Comparison of ENCODE assay signal across 9 cellular contexts in genomic region chr18:48541747-48542108, GRCh38. TPM values are rescaled to one million over a fixed set of nuclear protein-coding genes. Genes with fewer than 3 reads are reported as not detected.
DNase-seq lines count a peak whose midpoint lies in the region; ATAC-seq, FAIRE-seq and TF ChIP-seq lines count a peak whose summit lies in the region.
"Had no signal": no experiment of that assay in that cellular context is flagged by ENCODE, and none has a peak within 500 bp of the region (broad histone marks: within the 10 kb centered on the region; RNA-seq: fewer than 3 reads in every experiment).

No MANE protein-coding gene starts in this region.

- BruUV-seq in K562 (replicated peaks; lab: Mats Ljungman, UMichigan): no TSS peak

- peak overlapping the region; percentile 79 for H3K4me2 ChIP-seq in K562 (ENCODE audit: insufficient read depth, low read length)

- peaks cover 44 to 51% of the 10 kb centered on the region in 2 experiments for H3K4me1 ChIP-seq in K562 (replicated peaks in 1 of 2; ENCODE audit: control insufficient read depth in 2 of 2, insufficient read depth in 2 of 2, low read length in 2 of 2)

- no peaks in the 10 kb centered on the region for H3K9me3 Mint-ChIP-seq in T-helper 2 cell treated with Interferon-gamma antibody and Interleukin-4, amounts not matched to agents 5 μg/mL and 100 μg/mL, for 36 hours

- H3K79me2 ChIP-seq in K562 (ENCODE audit: control insufficient read depth, insufficient read depth, low read length): peaks cover 33% of the 10 kb centered on the region

- no peaks in the 10 kb centered on the region for H3K9me1 ChIP-seq in K562 (ENCODE audit: control insufficient read depth, insufficient read depth, low read length)

- DNase-seq in T-helper 2 cell treated with Interferon-gamma antibody and Interleukin-4, amounts not matched to agents 5 μg/mL and 100 μg/mL, for 36 hours (ENCODE audit: low spot score): no peak
- no peak for DNase-seq in T-helper 2 cell
- DNase-seq in K562 (ENCODE audit: extremely low read depth in 1 of 4, low spot score in 3 of 4): no peak
- peak; percentile 26 for DNase-seq in left lobe of liver (ENCODE audit: low spot score)
- DNase-seq in substantia nigra (lab: John Stamatoyannopoulos, UW): no peak
- no peak for DNase-seq in D341Med (ENCODE audit: low spot score)
- no peak for DNase-seq in HEK293T (ENCODE audit: extremely low spot score)

- no peak for FAIRE-seq in K562 (lab: Jason Lieb, UNC)
- FAIRE-seq: A204.1 had no signal

- H3K27ac Mint-ChIP-seq in T-helper 2 cell treated with Interferon-gamma antibody and Interleukin-4, amounts not matched to agents 5 μg/mL and 100 μg/mL, for 36 hours: no peak overlapping the region

- H3K27me3 ChIP-seq in K562 (ENCODE audit: control insufficient read depth in 2 of 2, insufficient read depth in 2 of 2, low read length in 2 of 2): no peaks in the 10 kb centered on the region

- no peak for TF ChIP-seq POLR2A in K562 (conservative IDR thresholded peaks at IDR 0.05)

- CTCF ChIA-PET in K562 (lab: Yijun Ruan, JAX; ENCODE audit: low intra/inter-chr PET ratio) (no interaction called here), HEK293T (lab: Yijun Ruan, JAX) (no interaction called here)

- H3K27ac ChIP-seq in K562 (ENCODE audit: extremely low read depth, low read depth, low read length) (peak overlapping the region; percentile 83), substantia nigra (ENCODE audit: low read depth, low read length, poor library complexity, severe bottlenecking) (peak overlapping the region; percentile 80)

- peak overlapping the region; percentile 81; the same call in 1 of the 2 replicates for H2AFZ ChIP-seq in K562 (ENCODE audit: low read depth, low read length)

- no peaks in the 10 kb centered on the region for H3K9me3 ChIP-seq in K562 (replicated peaks; ENCODE audit: control insufficient read depth, insufficient read depth, low read depth, low read length)

- in situ Hi-C loops in K562 (cut with MboI): no loop called here

- POLR2A ChIA-PET in K562 (lab: Yijun Ruan, JAX) (no interaction called here), HEK293T (lab: Yijun Ruan, JAX) (no interaction called here)

- intact Hi-C loops in K562 (cut with micrococcal nuclease): loop anchor here (10.0 kb wide), 1 partner anchor 63 kb away; no protein-coding TSS in a partner anchor

- no peak for ATAC-seq in K562
- ATAC-seq in left lobe of liver: no peak
- no peak for ATAC-seq in GM21423 (IDR thresholded peaks at IDR 0.05; ENCODE audit: unreplicated experiment)

- 0 out of 2 replicates have a peak, but pooled peaks cover 2% of the 10 kb centered on the region for H4K20me1 ChIP-seq in K562 (replicated peaks; ENCODE audit: control insufficient read depth, insufficient read depth, low read length)

- H3K4me3 Mint-ChIP-seq in T-helper 2 cell treated with Interferon-gamma antibody and Interleukin-4, amounts not matched to agents 5 μg/mL and 100 μg/mL, for 36 hours: peak overlapping the region; percentile 29

- peaks cover 44% of the 10 kb centered on the region for H3K27me3 Mint-ChIP-seq in T-helper 2 cell treated with Interferon-gamma antibody and Interleukin-4, amounts not matched to agents 5 μg/mL and 100 μg/mL, for 36 hours (ENCODE audit: low read depth)

- H3K36me3 Mint-ChIP-seq in T-helper 2 cell treated with Interferon-gamma antibody and Interleukin-4, amounts not matched to agents 5 μg/mL and 100 μg/mL, for 36 hours (ENCODE audit: low read depth): no peaks in the 10 kb centered on the region

- TF ChIP-seq EP300 in K562 (IDR thresholded peaks at IDR 0.05; ENCODE audit: low read length): no peak

- H3K36me3 ChIP-seq in K562 (ENCODE audit: control insufficient read depth, insufficient read depth, low read length): no peaks in the 10 kb centered on the region

- H3K9ac ChIP-seq in K562 (ENCODE audit: insufficient read depth in 1 of 2, low read depth in 2 of 2, low read length in 2 of 2): peak overlapping the region in 1 of 2 experiments; percentile 71; a peak in 1 of 4 replicates

- WGBS in K562 (ENCODE audit: insufficient coverage, low coverage, missing lambda C conversion rate): 73% methylated on average over 2 of the region's 2 CpGs

- TF ChIP-seq CTCF in K562 (IDR thresholded peaks at IDR 0.05 in 2 of 3, conservative IDR thresholded peaks at IDR 0.05 in 1 of 3; ENCODE audit: insufficient read depth in 2 of 3, low read depth in 1 of 3, low read length in 3 of 3): no peak

- TF ChIP-seq RAD21 in K562 (CRISPR knock-in tag; conservative IDR thresholded peaks at IDR 0.05 in 1 of 2, IDR thresholded peaks at IDR 0.05 in 1 of 2): no peak

- no peak overlapping the region for H3K4me3 ChIP-seq in K562

- peaks cover 12% of the 10 kb centered on the region for H3K4me1 Mint-ChIP-seq in T-helper 2 cell treated with Interferon-gamma antibody and Interleukin-4, amounts not matched to agents 5 μg/mL and 100 μg/mL, for 36 hours (ENCODE audit: low read depth)

TF ChIP-seq in K562, 482 proteins besides CTCF, POLR2A, EP300 and RAD21:
- TF ChIP-seq ZNF586 (CRISPR knock-in tag; conservative IDR thresholded peaks at IDR 0.05): no peak
- TF ChIP-seq CBFB (CRISPR knock-in tag; IDR thresholded peaks at IDR 0.05): no peak
- TF ChIP-seq ZNF311 (CRISPR knock-in tag; IDR thresholded peaks at IDR 0.05): no peak
- TF ChIP-seq PHTF2 (CRISPR knock-in tag; IDR thresholded peaks at IDR 0.05): no peak
- TF ChIP-seq KLF16 (IDR thresholded peaks at IDR 0.05): no peak
- TF ChIP-seq FOXK1 (CRISPR knock-in tag; IDR thresholded peaks at IDR 0.05; ENCODE audit: borderline replicate concordance): no peak
- TF ChIP-seq ZNF76 (CRISPR knock-in tag; IDR thresholded peaks at IDR 0.05; ENCODE audit: borderline replicate concordance): no peak
- TF ChIP-seq ZNF668 (CRISPR knock-in tag; IDR thresholded peaks at IDR 0.05): no peak
- peak in 1 of 2 experiments; percentile 48; a peak in 2 of 4 replicates for TF ChIP-seq KDM1A (IDR thresholded peaks at IDR 0.05)
- peak; percentile 53; the same call in 1 of the 2 replicates for TF ChIP-seq ZNF316 (IDR thresholded peaks at IDR 0.05)
- peak; percentile 85 for TF ChIP-seq RBM25 (IDR thresholded peaks at IDR 0.05; ENCODE audit: low read depth, low read length, severe bottlenecking)

TF ChIP-seq in HEK293T, 16 proteins besides CTCF, POLR2A, EP300 and RAD21:
- no peak for TF ChIP-seq CTBP1 (IDR thresholded peaks at IDR 0.05; ENCODE audit: borderline replicate concordance)
- TF ChIP-seq FOXK2 (IDR thresholded peaks at IDR 0.05): no peak
- no peak for TF ChIP-seq BHLHE40 (IDR thresholded peaks at IDR 0.05; ENCODE audit: borderline replicate concordance)
- TF ChIP-seq FOXM1 (IDR thresholded peaks at IDR 0.05; ENCODE audit: borderline replicate concordance): no peak
- TF ChIP-seq TARDBP (IDR thresholded peaks at IDR 0.05): no peak
- no peak for TF ChIP-seq HDGF (IDR thresholded peaks at IDR 0.05; ENCODE audit: borderline replicate concordance)
- no peak for TF ChIP-seq ARNT (IDR thresholded peaks at IDR 0.05)
- no peak for TF ChIP-seq PKNOX1 (IDR thresholded peaks at IDR 0.05)
- TF ChIP-seq SUZ12 (IDR thresholded peaks at IDR 0.05): no peak
- TF ChIP-seq NFRKB (IDR thresholded peaks at IDR 0.05): no peak
- TF ChIP-seq FOXA1 (IDR thresholded peaks at IDR 0.05): no peak
- no peak for TF ChIP-seq SP1 (IDR thresholded peaks at IDR 0.05)

RNA-seq across cellular contexts. Expression of gene CTIF, which starts 2.9 kb away (rescaled TPM):
- total RNA-seq in K562 (2011; cell fraction: chromatin; rRNA removed; ENCODE audit: low replicate concordance): 20.1 and 49.3 TPM in 2 replicates
- total RNA-seq in K562 (2011; cell fraction: nucleolus; rRNA removed): 14.0 and 21.6 TPM in 2 replicates
- total RNA-seq in K562 (2011; cell fraction: nucleoplasm; rRNA removed): 17.9 and 22.7 TPM in 2 replicates
- total RNA-seq in K562 (2014; rRNA removed): 2.2 and 6.6 TPM in 2 replicates
- 1.5 TPM in 2 replicates for total RNA-seq in K562 (2014; rRNA removed; fragmentation: Illumina TruSeq; extraction: Trizol)
- total RNA-seq in K562 (2015; rRNA removed; fragmentation: Illumina TruSeq; extraction: Trizol): 2.4 and 3.7 TPM in 2 replicates
- total RNA-seq in K562 (2021): 8.5 and 11.5 TPM in 2 replicates
- 2.2 and 4.8 TPM in 2 replicates for polyA plus RNA-seq in K562 (2011; rRNA removed)
- 1.7 and 2.8 TPM in 2 replicates for polyA plus RNA-seq in K562 (2011; cell fraction: cytosol; rRNA removed)
- polyA plus RNA-seq in K562 (2011; cell fraction: nucleus; rRNA removed): 14.2 and 21.5 TPM in 2 replicates
- 5.6 and 6.6 TPM in 2 replicates for polyA plus RNA-seq in K562 (2012)
- 3.9 and 4.2 TPM in 2 replicates for polyA plus RNA-seq in K562 (2014; fragmentation: Illumina TruSeq; extraction: Trizol)
- polyA plus RNA-seq in K562 (2014; fragmentation: Nextera tagmentation; extraction: Ambion mirVana): under 1 TPM; 0.17 to 0.31 TPM
- 4.1 and 6.0 TPM in 2 replicates for polyA plus RNA-seq in K562 (2014; rRNA removed)
- 2.0 and 2.6 TPM in 2 replicates for polyA minus RNA-seq in K562 (2011; rRNA and poly(A)+ RNA removed)
- polyA minus RNA-seq in K562 (2011; cell fraction: cytosol; rRNA and poly(A)+ RNA removed): 3.9 and 8.2 TPM in 2 replicates
- 4.8 and 13.1 TPM in 2 replicates for polyA minus RNA-seq in K562 (2011; cell fraction: nucleus; rRNA and poly(A)+ RNA removed)
- total RNA-seq in left lobe of liver: 74.4 TPM
